Comparison of ENCODE assay signal across 20 cellular contexts in genomic region chr2:105840933-105841332, GRCh38.
A peak's percentile ranks its signal among the peaks of the same experiment; 100 is the strongest.
DNase-seq lines count a peak whose midpoint lies in the region; ATAC-seq, FAIRE-seq and TF ChIP-seq lines count a peak whose summit lies in the region.
"Had no signal": no experiment of that assay in that cellular context is flagged by ENCODE, and none has a peak within 500 bp of the region (broad histone marks: within the 10 kb centered on the region; RNA-seq: fewer than 3 reads in every experiment).

No MANE protein-coding gene starts in this region.

- H3K27ac Mint-ChIP-seq in activated T-cell treated with anti-CD3 and anti-CD28 coated beads, Interleukin-2, amount 50 U/mL, for 24 hours, result peak overlapping the region; percentile 84
- peak overlapping the region; percentile 92 for H3K27ac Mint-ChIP-seq in T-helper 17 cell
- H3K27ac Mint-ChIP-seq in stimulated activated memory B cell treated with anti-CD40 and anti-IgM and Interleukin-4, amounts not matched to agents 10 μg/mL and 1 μg/mL and 100 μg/mL, for 72 hours, result peak overlapping the region; percentile 89
- H3K27ac Mint-ChIP-seq: CD14-positive monocyte had no signal

- H3K36me3 Mint-ChIP-seq in activated T-cell treated with anti-CD3 and anti-CD28 coated beads, Interleukin-2, amount 50 U/mL, for 24 hours (ENCODE audit: low read depth), result peaks cover 63% of the 10 kb centered on the region
- peaks cover 6% of the 10 kb centered on the region for H3K36me3 Mint-ChIP-seq in T-helper 17 cell (ENCODE audit: low read depth)
- H3K36me3 Mint-ChIP-seq in stimulated activated memory B cell treated with anti-CD40 and anti-IgM and Interleukin-4, amounts not matched to agents 10 μg/mL and 1 μg/mL and 100 μg/mL, for 72 hours, result peaks cover 61% of the 10 kb centered on the region

- no peaks in the 10 kb centered on the region for H3K27me3 ChIP-seq in bronchial epithelial cell (ENCODE audit: control insufficient read depth, insufficient read depth, low read length)
- H3K27me3 ChIP-seq: brain microvascular endothelial cell, left lung, Peyer's patch had no signal

- H3K9me3 ChIP-seq in T-helper 17 cell (ENCODE audit: control insufficient read depth, low read length, poor library complexity, severe bottlenecking), result no peaks in the 10 kb centered on the region

- no peak for ATAC-seq in T-helper 17 cell
- peak; percentile 64 for ATAC-seq in stimulated activated memory B cell treated with anti-CD40 and anti-IgM and Interleukin-4, amounts not matched to agents 10 μg/mL and 1 μg/mL and 100 μg/mL, for 72 hours
- ATAC-seq: left lung, right cardiac atrium had no signal

- no peaks in the 10 kb centered on the region for H3K36me3 ChIP-seq in bronchial epithelial cell (ENCODE audit: control insufficient read depth, insufficient read depth, low read length)
- H3K36me3 ChIP-seq: brain microvascular endothelial cell, left lung, Peyer's patch had no signal

- no peak overlapping the region for H3K4me3 Mint-ChIP-seq in activated T-cell treated with anti-CD3 and anti-CD28 coated beads, Interleukin-2, amount 50 U/mL, for 24 hours
- H3K4me3 Mint-ChIP-seq in T-helper 17 cell, result peak overlapping the region; percentile 76
- H3K4me3 Mint-ChIP-seq in stimulated activated memory B cell treated with anti-CD40 and anti-IgM and Interleukin-4, amounts not matched to agents 10 μg/mL and 1 μg/mL and 100 μg/mL, for 72 hours, result no peak overlapping the region
- H3K4me3 Mint-ChIP-seq: CD14-positive monocyte had no signal

- no peak overlapping the region for H3K4me3 ChIP-seq in bronchial epithelial cell (ENCODE audit: low read depth, low read length)
- H3K4me3 ChIP-seq: left lung, Peyer's patch had no signal

- H3K4me1 Mint-ChIP-seq in activated T-cell treated with anti-CD3 and anti-CD28 coated beads, Interleukin-2, amount 50 U/mL, for 24 hours (ENCODE audit: low read depth), result peaks cover 88% of the 10 kb centered on the region
- H3K4me1 Mint-ChIP-seq in T-helper 17 cell, result peaks cover 50% of the 10 kb centered on the region
- peaks cover 76% of the 10 kb centered on the region for H3K4me1 Mint-ChIP-seq in stimulated activated memory B cell treated with anti-CD40 and anti-IgM and Interleukin-4, amounts not matched to agents 10 μg/mL and 1 μg/mL and 100 μg/mL, for 72 hours

- no peaks in the 10 kb centered on the region for H3K27me3 Mint-ChIP-seq in activated T-cell treated with anti-CD3 and anti-CD28 coated beads, Interleukin-2, amount 50 U/mL, for 24 hours
- no peaks in the 10 kb centered on the region for H3K27me3 Mint-ChIP-seq in T-helper 17 cell
- H3K27me3 Mint-ChIP-seq in stimulated activated memory B cell treated with anti-CD40 and anti-IgM and Interleukin-4, amounts not matched to agents 10 μg/mL and 1 μg/mL and 100 μg/mL, for 72 hours, result no peaks in the 10 kb centered on the region

- DNase-seq in activated T-cell treated with anti-CD3 and anti-CD28 coated beads, Interleukin-2, amount 50 U/mL, for 24 hours, result no peak
- DNase-seq in activated T-cell treated with anti-CD3 and anti-CD28 coated beads for 4 hours (no peak), T-helper 17 cell (no peak), bronchial epithelial cell (ENCODE audit: low read depth) (peak; percentile 76), ecto neural progenitor cell (ENCODE audit: low spot score) (no peak), T-helper 9 cell (no peak), Kasumi-1 (lab: John Stamatoyannopoulos, UW) (no peak)
- DNase-seq: brain microvascular endothelial cell; left lung; MM.1S; NCI-H1694; NCI-H345; occipital lobe; Peyer's patch; right cardiac atrium; stimulated activated naive CD4-positive, alpha-beta T cell treated with Interleukin-2 at 50 U/mL for 16 hours had no signal

- no peak for TF ChIP-seq CTCF in bronchial epithelial cell (IDR thresholded peaks at IDR 0.05; ENCODE audit: insufficient read depth, low read length, severe bottlenecking)

- peaks cover 7% of the 10 kb centered on the region for H3K9me3 Mint-ChIP-seq in activated T-cell treated with anti-CD3 and anti-CD28 coated beads, Interleukin-2, amount 50 U/mL, for 24 hours
- H3K9me3 Mint-ChIP-seq in stimulated activated memory B cell treated with anti-CD40 and anti-IgM and Interleukin-4, amounts not matched to agents 10 μg/mL and 1 μg/mL and 100 μg/mL, for 72 hours, result peaks cover 12% of the 10 kb centered on the region

- no peak for FAIRE-seq in bronchial epithelial cell (lab: Jason Lieb, UNC)
- FAIRE-seq: H1, TTC549 had no signal
